In the genomic region with DNA sequence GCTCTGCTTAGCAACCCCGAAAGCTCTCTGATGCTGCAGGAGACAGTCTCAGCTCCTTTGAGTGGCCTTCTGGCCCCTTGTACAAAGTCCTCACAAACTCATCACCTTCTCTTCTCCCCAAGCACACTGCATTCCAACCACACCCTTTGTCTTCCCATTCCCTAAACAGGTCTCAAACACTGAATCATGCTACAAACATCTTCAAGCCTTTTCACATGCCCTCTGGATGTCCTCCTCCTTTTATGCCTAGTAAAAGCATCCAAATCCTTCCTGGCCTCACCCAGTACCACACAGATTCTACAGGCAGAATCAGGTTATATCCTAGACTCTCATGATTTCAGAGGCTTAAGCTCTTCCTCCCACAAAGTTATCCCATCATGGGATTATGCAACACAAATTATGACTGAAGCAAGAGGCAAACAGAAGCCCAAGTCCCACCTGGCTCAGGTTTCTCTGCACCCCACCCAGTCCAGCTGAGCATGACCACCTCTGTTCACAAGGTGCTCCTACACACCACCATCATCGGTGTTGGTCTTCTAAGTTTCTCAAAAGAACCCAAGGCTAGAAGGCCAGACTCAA, we compare ENCODE assay signal across 21 cellular contexts.
DNase-seq lines count a peak whose midpoint lies in the region; ATAC-seq and TF ChIP-seq lines count a peak whose summit lies in the region.
"Had no signal": no experiment of that assay in that cellular context is flagged by ENCODE, and none has a peak within 500 bp of the region (broad histone marks: within the 10 kb centered on the region; RNA-seq: fewer than 3 reads in every experiment).

No MANE protein-coding gene starts in this region.

- ATAC-seq in RWPE2 (ENCODE audit: low read depth) (peak; percentile 90), esophagus mucosa (peak; percentile 85)
- ATAC-seq in naive thymus-derived CD8-positive, alpha-beta T cell = no peak
- ATAC-seq: GM23338, HepG2, Right ventricle myocardium inferior, sciatic nerve, T-helper 17 cell had no signal

- H3K9me3 ChIP-seq in RWPE2 (ENCODE audit: severe bottlenecking) (no peaks in the 10 kb centered on the region), smooth muscle cell (replicated peaks; ENCODE audit: low read depth) (no peaks in the 10 kb centered on the region)

- intact Hi-C loops in activated naive CD4-positive, alpha-beta T cell treated with anti-CD3 and anti-CD28 coated beads for 36 hours (cut with micrococcal nuclease) = no loop called here

- TF ChIP-seq CTCF in RWPE2 (IDR thresholded peaks at IDR 0.05; ENCODE audit: poor library complexity, severe bottlenecking) (no peak), smooth muscle cell (IDR thresholded peaks at IDR 0.05; ENCODE audit: borderline replicate concordance, insufficient read depth, poor library complexity, severe bottlenecking) (no peak)

- POLR2A ChIA-PET in naive thymus-derived CD8-positive, alpha-beta T cell (lab: Charles Lee) = no interaction called here

- H3K4me3 Mint-ChIP-seq in naive thymus-derived CD8-positive, alpha-beta T cell = no peak overlapping the region
- H3K4me3 Mint-ChIP-seq in activated naive CD4-positive, alpha-beta T cell treated with anti-CD3 and anti-CD28 coated beads for 36 hours = no peak overlapping the region
- H3K4me3 Mint-ChIP-seq: GM23338, immature natural killer cell, T-helper 17 cell had no signal

- no peaks in the 10 kb centered on the region for H3K79me2 ChIP-seq in smooth muscle cell (ENCODE audit: low read depth)

- CTCF ChIA-PET in activated naive CD4-positive, alpha-beta T cell treated with anti-CD3 and anti-CD28 coated beads for 36 hours (lab: Charles Lee) = interaction anchor here (0.5 to 0.8 kb wide), 2 partner anchors 300 to 342 kb away, joined by 3 read pairs; no protein-coding TSS in a partner anchor

- H4K20me1 ChIP-seq in smooth muscle cell (ENCODE audit: low read depth) = no peaks in the 10 kb centered on the region

- no peaks in the 10 kb centered on the region for H3K4me1 Mint-ChIP-seq in naive thymus-derived CD8-positive, alpha-beta T cell
- H3K4me1 Mint-ChIP-seq in activated naive CD4-positive, alpha-beta T cell treated with anti-CD3 and anti-CD28 coated beads for 36 hours (ENCODE audit: low read depth) = no peaks in the 10 kb centered on the region
- H3K4me1 Mint-ChIP-seq: GM23338, immature natural killer cell had no signal

- no peak overlapping the region for H3K27ac Mint-ChIP-seq in naive thymus-derived CD8-positive, alpha-beta T cell
- no peak overlapping the region for H3K27ac Mint-ChIP-seq in activated naive CD4-positive, alpha-beta T cell treated with anti-CD3 and anti-CD28 coated beads for 36 hours
- H3K27ac Mint-ChIP-seq: GM23338, immature natural killer cell, T-helper 17 cell had no signal

- no peaks in the 10 kb centered on the region for H3F3A ChIP-seq in smooth muscle cell (ENCODE audit: low read depth)

- no peak overlapping the region for H3K4me2 ChIP-seq in smooth muscle cell
- H3K4me2 ChIP-seq: GM23338 had no signal

- no peaks in the 10 kb centered on the region for H3K36me3 Mint-ChIP-seq in naive thymus-derived CD8-positive, alpha-beta T cell
- H3K36me3 Mint-ChIP-seq in activated naive CD4-positive, alpha-beta T cell treated with anti-CD3 and anti-CD28 coated beads for 36 hours (ENCODE audit: low read depth) = no peaks in the 10 kb centered on the region
- H3K36me3 Mint-ChIP-seq: immature natural killer cell had no signal

- H3K27ac ChIP-seq in RWPE2 (ENCODE audit: poor library complexity, severe bottlenecking) (peak overlapping the region; percentile 91), smooth muscle cell (ENCODE audit: low read depth) (no peak overlapping the region)
- H3K27ac ChIP-seq: cardiac muscle cell had no signal

- H3K27me3 Mint-ChIP-seq in naive thymus-derived CD8-positive, alpha-beta T cell = peaks cover 3 to 16% (median 9%) of the 10 kb centered on the region in 5 donors
- H3K27me3 Mint-ChIP-seq in activated naive CD4-positive, alpha-beta T cell treated with anti-CD3 and anti-CD28 coated beads for 36 hours (ENCODE audit: low read depth) = peaks cover 2% of the 10 kb centered on the region

- H3K4me3 ChIP-seq in RWPE2 (ENCODE audit: severe bottlenecking) (no peak overlapping the region), smooth muscle cell (no peak overlapping the region)
- H3K4me3 ChIP-seq: cardiac muscle cell, GM23338 had no signal

- H3K36me3 ChIP-seq in RWPE2 (ENCODE audit: low read depth) = no peaks in the 10 kb centered on the region
- no peaks in the 10 kb centered on the region for H3K36me3 ChIP-seq in smooth muscle cell (ENCODE audit: low read depth)
- H3K36me3 ChIP-seq: cardiac muscle cell had no signal

- peak; percentile 36 for DNase-seq in HCEC 1CT
- DNase-seq in RWPE2 (ENCODE audit: low spot score) = peak; percentile 44
- no peak for DNase-seq in smooth muscle cell (lab: John Stamatoyannopoulos, UW; ENCODE audit: unreplicated experiment)
- no peak for DNase-seq in naive thymus-derived CD8-positive, alpha-beta T cell
- no peak for DNase-seq in germinal center (ENCODE audit: low spot score)
- DNase-seq in activated naive CD4-positive, alpha-beta T cell treated with anti-CD3 and anti-CD28 coated beads for 36 hours = no peak
- DNase-seq in stimulated activated CD4-positive, alpha-beta T cell treated with anti-CD3 and anti-CD28 coated beads, Interleukin-15, amount 100 ng/mL, for 24 hours = no peak
- DNase-seq: activated CD4-positive, alpha-beta T cell treated with anti-CD3 and anti-CD28 coated beads for 1 hour; activated naive CD4-positive, alpha-beta T cell treated with Interleukin-2 at 50 U/mL for 16 hours; DMS79; effector memory CD4-positive, alpha-beta T cell; immature natural killer cell; nucleus accumbens; stimulated activated CD4-positive, alpha-beta T cell treated with anti-CD3 and anti-CD28 coated beads, Interleukin-4, amount 100 ng/mL, for 4 hours; T-helper 17 cell had no signal

- H3K4me1 ChIP-seq in RWPE2 (ENCODE audit: insufficient read depth, poor library complexity, severe bottlenecking) (peaks cover 47% of the 10 kb centered on the region), smooth muscle cell (ENCODE audit: low read depth) (no peaks in the 10 kb centered on the region)

- H2AFZ ChIP-seq in smooth muscle cell (ENCODE audit: low read depth) = peak overlapping the region; percentile 28
- H2AFZ ChIP-seq: GM23338 had no signal

- no peaks in the 10 kb centered on the region for H3K9me3 Mint-ChIP-seq in naive thymus-derived CD8-positive, alpha-beta T cell
- no peaks in the 10 kb centered on the region for H3K9me3 Mint-ChIP-seq in activated naive CD4-positive, alpha-beta T cell treated with anti-CD3 and anti-CD28 coated beads for 36 hours
- H3K9me3 Mint-ChIP-seq: GM23338, immature natural killer cell had no signal

- 100% methylated on average over 2 of the region's 2 CpGs for WGBS in smooth muscle cell (ENCODE audit: low lambda C conversion rate)

- H3K27me3 ChIP-seq in RWPE2 (ENCODE audit: insufficient read depth, poor library complexity, severe bottlenecking) (no peaks in the 10 kb centered on the region), smooth muscle cell (ENCODE audit: low read depth) (no peaks in the 10 kb centered on the region)
- H3K27me3 ChIP-seq: cardiac muscle cell had no signal

- no peak overlapping the region for H3K9ac ChIP-seq in smooth muscle cell (ENCODE audit: low read depth)

Comparison
In these comparisons a context has a peak if more than half of its experiments do, and no peak if none do; other contexts are left out.
1. DNase-seq: peak in HCEC 1CT (single experiment) and RWPE2 (single experiment); none in smooth muscle cell (single experiment), naive thymus-derived CD8-positive, alpha-beta T cell (0 of 10), germinal center (single experiment), activated naive CD4-positive, alpha-beta T cell treated with anti-CD3 and anti-CD28 coated beads for 36 hours (single experiment) and stimulated activated CD4-positive, alpha-beta T cell treated with anti-CD3 and anti-CD28 coated beads, Interleukin-15, amount 100 ng/mL, for 24 hours (single experiment).
2. ATAC-seq: peak in RWPE2 (single experiment) and esophagus mucosa (single experiment); none in naive thymus-derived CD8-positive, alpha-beta T cell (0 of 2).